7 cellular contexts compared by ENCODE assay signal in the genomic region with DNA sequence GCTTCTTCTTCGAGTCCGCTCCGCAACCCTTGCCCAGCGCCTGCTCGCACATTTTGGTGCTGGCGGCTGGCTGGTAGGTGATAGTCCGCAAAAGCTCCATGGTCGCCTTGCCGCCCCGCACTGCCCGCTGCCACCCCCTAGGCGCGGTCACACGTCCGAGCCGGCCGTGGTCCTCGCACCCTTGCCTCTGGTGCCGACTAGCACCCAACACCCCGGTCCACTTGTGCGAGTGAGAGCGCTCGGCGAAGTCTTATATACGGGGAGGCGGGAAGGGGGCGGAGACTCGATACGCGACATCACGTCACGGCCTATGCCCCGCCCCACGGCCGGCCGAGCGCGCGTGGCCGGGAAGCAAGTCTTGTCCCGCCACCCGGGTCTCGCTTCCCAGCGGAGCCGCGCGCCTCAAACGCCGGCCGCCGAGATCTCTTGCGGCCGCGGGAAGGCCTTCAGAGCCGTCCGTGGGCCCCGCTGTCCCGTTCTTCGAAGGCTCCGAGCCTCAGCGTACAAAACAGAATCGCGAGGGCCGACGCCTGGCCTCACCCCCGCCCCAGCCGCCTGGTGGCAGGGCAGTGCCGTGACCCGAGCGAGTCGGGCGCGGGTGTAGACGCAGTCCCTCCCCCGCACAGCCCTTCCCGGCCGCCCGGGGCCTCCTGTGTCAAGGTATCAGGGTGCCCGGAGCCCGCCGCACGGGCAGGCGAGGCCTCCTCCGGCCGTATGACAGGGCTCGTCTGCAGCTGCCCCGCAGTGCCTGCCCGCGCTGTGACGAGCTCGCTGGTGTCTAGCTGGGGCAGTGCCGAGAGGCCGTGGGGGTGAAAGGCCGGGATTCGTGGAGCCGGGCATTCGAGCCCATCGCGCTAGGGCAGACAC. TPM values are rescaled to one million over a fixed set of nuclear protein-coding genes. Genes with fewer than 3 reads are reported as not detected.
DNase-seq lines count a peak whose midpoint lies in the region; ATAC-seq, FAIRE-seq and TF ChIP-seq lines count a peak whose summit lies in the region.

A gene (minus strand): TSS at position 227 of the 867 bp plus-strand sequence. CDS start 127 bp downstream, at position 100.

- intact Hi-C loops in kidney (cut with DNase I): loop anchor here (5.0 to 10.0 kb wide), 2 partner anchors 685 to 1163 kb away; no protein-coding TSS in a partner anchor

- ATAC-seq in GM18498 (IDR thresholded peaks at IDR 0.05; ENCODE audit: unreplicated experiment) (peak; percentile 79), HG02678 (IDR thresholded peaks at IDR 0.05; ENCODE audit: unreplicated experiment) (peak; percentile 75)
- ATAC-seq in activated CD4-positive, CD25-positive, alpha-beta regulatory T cell treated with anti-CD3 and anti-CD28 coated beads, Interleukin-2, amount 50 U/mL, for 24 hours: peak; percentile 77 to 80

- FAIRE-seq in kidney (lab: Jason Lieb, UNC): peak; percentile 41

- peaks cover 0 to 3% of the 10 kb centered on the region in 2 donors for H3K4me1 ChIP-seq in kidney (ENCODE audit: control insufficient read depth in 1 of 2, insufficient read depth in 1 of 2, low read depth in 1 of 2, low read length in 2 of 2)

- H3K4me3 ChIP-seq in kidney (ENCODE audit: low read length in 2 of 2): peak within 1 kb of the TSS; percentile 74 to 81

- DNase-seq in NCI-H1694 treated with DMSO at 0.1 percent for 48 hours (lab: John Stamatoyannopoulos, UW) (peak; percentile 62), cerebellar cortex (ENCODE audit: low spot score) (peak; percentile 80), kidney (peak; percentile 97)
- DNase-seq in stimulated activated CD4-positive, alpha-beta T cell treated with anti-CD3 and anti-CD28 coated beads, Interleukin-15, amount 100 ng/mL, for 1 hour (ENCODE audit: low read depth in 1 of 2, low spot score in 1 of 2): peak; percentile 89

- peak; percentile 28 for TF ChIP-seq CTCF in kidney (IDR thresholded peaks at IDR 0.05; ENCODE audit: borderline replicate concordance, extremely low read depth, insufficient read depth)

- peak within 1 kb of the TSS; percentile 70 to 74 for H3K9ac ChIP-seq in kidney (ENCODE audit: low read length in 2 of 2)

- no peaks in the 10 kb centered on the region for H3K9me3 ChIP-seq in kidney (ENCODE audit: control insufficient read depth in 1 of 2, low read length in 2 of 2)

- H3K27ac ChIP-seq in kidney (ENCODE audit: low read depth in 2 of 2, low read length in 2 of 2): peak within 1 kb of the TSS; percentile 94 to 95

- H3K36me3 ChIP-seq in kidney (ENCODE audit: control insufficient read depth in 1 of 2, insufficient read depth in 2 of 2, low read length in 2 of 2): peaks cover 5 to 10% of the 10 kb centered on the region in 2 donors

RNA-seq across cellular contexts. Expression of the gene that starts here (rescaled TPM):
- total RNA-seq in kidney: 53.1 TPM
- polyA plus RNA-seq in kidney (ENCODE audit: insufficient read depth, low read depth, low replicate concordance): 8.4 TPM

Comparison
In these comparisons a context has a peak if more than half of its experiments do, and no peak if none do; other contexts are left out.
1. Peak in every context shown above with its lines: DNase-seq, ATAC-seq, H3K4me3 ChIP-seq and H3K27ac ChIP-seq.